1 cellular context compared by ENCODE assay signal in genomic region chr2:109563980-109564550, GRCh38.
TF ChIP-seq lines count a peak whose summit lies in the region.

No MANE protein-coding gene starts in this region.

TF ChIP-seq in endothelial cell of umbilical vein, 7 proteins besides CTCF, POLR2A, EP300 and RAD21:
- TF ChIP-seq EZH2 (IDR thresholded peaks at IDR 0.05; ENCODE audit: borderline replicate concordance, low read depth, low read length, severe bottlenecking) (no peak), FOS (IDR thresholded peaks at IDR 0.05; ENCODE audit: borderline replicate concordance, insufficient read depth, low read length) (no peak), POLR2AphosphoS5 (IDR thresholded peaks at IDR 0.05; ENCODE audit: insufficient read depth, low read depth, low read length) (no peak), MYC (IDR thresholded peaks at IDR 0.05; ENCODE audit: low read depth, low read length) (no peak), JUN (IDR thresholded peaks at IDR 0.05; ENCODE audit: borderline replicate concordance, insufficient read depth, insufficient read length, low read depth) (no peak), GATA2 (IDR thresholded peaks at IDR 0.05; ENCODE audit: insufficient read depth, insufficient read length, low read depth, low read length) (no peak)
- TF ChIP-seq, protein P1, sequence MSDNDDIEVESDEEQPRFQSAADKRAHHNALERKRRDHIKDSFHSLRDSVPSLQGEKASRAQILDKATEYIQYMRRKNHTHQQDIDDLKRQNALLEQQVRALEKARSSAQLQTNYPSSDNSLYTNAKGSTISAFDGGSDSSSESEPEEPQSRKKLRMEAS (IDR thresholded peaks at IDR 0.05; ENCODE audit: insufficient read depth, insufficient read length), result no peak
